Comparison of ENCODE assay signal across 15 cellular contexts in genomic region chr6:141326925-141327324, GRCh38.
A peak's percentile ranks its signal among the peaks of the same experiment; 100 is the strongest.
DNase-seq lines count a peak whose midpoint lies in the region; ATAC-seq and TF ChIP-seq lines count a peak whose summit lies in the region.
"Had no signal": no experiment of that assay in that cellular context is flagged by ENCODE, and none has a peak within 500 bp of the region (broad histone marks: within the 10 kb centered on the region; RNA-seq: fewer than 3 reads in every experiment).

No MANE protein-coding gene starts in this region.

- H3K9me3 ChIP-seq in fibroblast of lung (ENCODE audit: control insufficient read depth, insufficient read depth, low read depth, low read length) (no peaks in the 10 kb centered on the region), suprapubic skin (no peaks in the 10 kb centered on the region), OCI-LY7 (ENCODE audit: low read length) (no peaks in the 10 kb centered on the region), ascending aorta (no peaks in the 10 kb centered on the region)

- H4K20me1 ChIP-seq in fibroblast of lung (ENCODE audit: control insufficient read depth, extremely low read depth, insufficient read depth, low read length) = no peaks in the 10 kb centered on the region
- no peaks in the 10 kb centered on the region for H4K20me1 ChIP-seq in OCI-LY7 (ENCODE audit: insufficient read depth, low read length)

- DNase-seq in activated T-cell treated with anti-CD3 and anti-CD28 coated beads, Interleukin-2, amount 50 U/mL, for 4 hours = no peak
- no peak for DNase-seq in activated T-cell treated with anti-CD3 and anti-CD28 coated beads, Interleukin-2, amount 50 U/mL, for 72 hours
- peak; percentile 0 for DNase-seq in SW480 (ENCODE audit: low spot score)
- no peak for DNase-seq in fibroblast of lung (ENCODE audit: low read depth in 2 of 2)
- no peak for DNase-seq in suprapubic skin (ENCODE audit: low spot score in 2 of 2)
- DNase-seq in OCI-LY7 (ENCODE audit: low spot score) = no peak
- no peak for DNase-seq in NCI-H128 (lab: John Stamatoyannopoulos, UW; ENCODE audit: unreplicated experiment)
- DNase-seq in ascending aorta (ENCODE audit: low spot score in 2 of 2) = no peak
- DNase-seq: activated effector memory CD4-positive, alpha-beta T cell treated with Interleukin-2 at 50 U/mL for 16 hours; cerebellar nuclear complex; MM.1S; NCI-H345; nephron progenitor cell had no signal

- H3K9me3 Mint-ChIP-seq in activated T-cell treated with anti-CD3 and anti-CD28 coated beads, Interleukin-2, amount 50 U/mL, for 4 hours = no peaks in the 10 kb centered on the region
- peaks cover 0 to 1% of the 10 kb centered on the region in 2 donors for H3K9me3 Mint-ChIP-seq in activated T-cell treated with anti-CD3 and anti-CD28 coated beads, Interleukin-2, amount 50 U/mL, for 72 hours
- H3K9me3 Mint-ChIP-seq: nephron progenitor cell had no signal

- H3K4me3 Mint-ChIP-seq in activated T-cell treated with anti-CD3 and anti-CD28 coated beads, Interleukin-2, amount 50 U/mL, for 4 hours = peak overlapping the region; percentile 33
- no peak overlapping the region for H3K4me3 Mint-ChIP-seq in activated T-cell treated with anti-CD3 and anti-CD28 coated beads, Interleukin-2, amount 50 U/mL, for 72 hours
- H3K4me3 Mint-ChIP-seq: nephron progenitor cell had no signal

- H3K27ac ChIP-seq in fibroblast of lung (ENCODE audit: insufficient read depth, low read length) (peak overlapping the region; percentile 85), suprapubic skin (peak overlapping the region; percentile 38), OCI-LY7 (ENCODE audit: low read depth, low read length, poor library complexity, severe bottlenecking) (no peak overlapping the region), ascending aorta (no peak overlapping the region)
- H3K27ac ChIP-seq: HL-60 had no signal

- peaks cover 1% of the 10 kb centered on the region for H3K4me1 ChIP-seq in fibroblast of lung (ENCODE audit: control insufficient read depth, extremely low read depth, insufficient read depth, low read length)
- no peaks in the 10 kb centered on the region for H3K4me1 ChIP-seq in suprapubic skin
- no peaks in the 10 kb centered on the region for H3K4me1 ChIP-seq in OCI-LY7 (ENCODE audit: insufficient read depth, low read length, poor library complexity, severe bottlenecking)
- peaks cover 0 to 2% of the 10 kb centered on the region in 2 donors for H3K4me1 ChIP-seq in ascending aorta

- H3K36me3 ChIP-seq in fibroblast of lung (ENCODE audit: control insufficient read depth, insufficient read depth, low read length) (no peaks in the 10 kb centered on the region), suprapubic skin (no peaks in the 10 kb centered on the region), OCI-LY7 (ENCODE audit: insufficient read depth, low read length) (no peaks in the 10 kb centered on the region), ascending aorta (no peaks in the 10 kb centered on the region)

- intact Hi-C loops in OCI-LY7 (cut with micrococcal nuclease; ENCODE audit: unreplicated experiment) = no loop called here
- intact Hi-C loops in ascending aorta (cut with DNase I) = no loop called here

- H3K4me2 ChIP-seq in fibroblast of lung (ENCODE audit: extremely low read depth, insufficient read depth, low read length) (peak overlapping the region; percentile 75), OCI-LY7 (ENCODE audit: low read length) (no peak overlapping the region)

- H3K36me3 Mint-ChIP-seq in activated T-cell treated with anti-CD3 and anti-CD28 coated beads, Interleukin-2, amount 50 U/mL, for 4 hours (ENCODE audit: insufficient read depth) = no peaks in the 10 kb centered on the region
- H3K36me3 Mint-ChIP-seq in activated T-cell treated with anti-CD3 and anti-CD28 coated beads, Interleukin-2, amount 50 U/mL, for 72 hours (ENCODE audit: insufficient read depth in 2 of 2) = no peaks in the 10 kb centered on the region

- no peak for TF ChIP-seq EP300 in suprapubic skin (IDR thresholded peaks at IDR 0.05)

- CTCF ChIA-PET in OCI-LY7 (lab: Charles Lee; ENCODE audit: unreplicated experiment) = no interaction called here

- H2AFZ ChIP-seq in fibroblast of lung (ENCODE audit: low read length) = no peak overlapping the region
- H2AFZ ChIP-seq in OCI-LY7 (ENCODE audit: low read length) = no peak overlapping the region

- H3K9ac ChIP-seq in fibroblast of lung (ENCODE audit: insufficient read depth, low read length) = no peak overlapping the region

- H3K27ac Mint-ChIP-seq in activated T-cell treated with anti-CD3 and anti-CD28 coated beads, Interleukin-2, amount 50 U/mL, for 72 hours = no peak overlapping the region
- H3K27ac Mint-ChIP-seq: B cell, nephron progenitor cell had no signal

- peaks cover 18% of the 10 kb centered on the region for H3K4me1 Mint-ChIP-seq in activated T-cell treated with anti-CD3 and anti-CD28 coated beads, Interleukin-2, amount 50 U/mL, for 4 hours (ENCODE audit: low read depth)
- H3K4me1 Mint-ChIP-seq in activated T-cell treated with anti-CD3 and anti-CD28 coated beads, Interleukin-2, amount 50 U/mL, for 72 hours (ENCODE audit: low read depth) = peaks cover 8% of the 10 kb centered on the region
- H3K4me1 Mint-ChIP-seq: B cell, nephron progenitor cell had no signal

- POLR2A ChIA-PET in OCI-LY7 (lab: Charles Lee) = interaction anchor here (0.7 kb wide), 2 partner anchors 23 to 262 kb away, joined by 3 to 4 read pairs; no protein-coding TSS in a partner anchor

- no peak for ATAC-seq in activated T-cell treated with anti-CD3 and anti-CD28 coated beads, Interleukin-2, amount 50 U/mL, for 4 hours
- ATAC-seq in activated T-cell treated with anti-CD3 and anti-CD28 coated beads, Interleukin-2, amount 50 U/mL, for 72 hours (replicated peaks in 1 of 2) = no peak

- H3K4me3 ChIP-seq in fibroblast of lung (replicated peaks in 1 of 4; ENCODE audit: control extremely low read depth in 1 of 4, insufficient read depth in 1 of 4, low read depth in 3 of 4, low read length in 4 of 4) (peak overlapping the region; percentile 8 to 57 (median 28)), suprapubic skin (peak overlapping the region; percentile 33), OCI-LY7 (ENCODE audit: low read depth, low read length, poor library complexity, severe bottlenecking) (no peak overlapping the region), ascending aorta (peak overlapping the region in 1 of 2 donors; percentile 40)

- H3K79me2 ChIP-seq in fibroblast of lung (ENCODE audit: control insufficient read depth, insufficient read depth, low read length) = no peaks in the 10 kb centered on the region
- H3K79me2 ChIP-seq in OCI-LY7 (ENCODE audit: insufficient read depth, low read depth, low read length) = no peaks in the 10 kb centered on the region

- no peak for TF ChIP-seq POLR2A in suprapubic skin (IDR thresholded peaks at IDR 0.05)

- no peaks in the 10 kb centered on the region for H3K27me3 ChIP-seq in fibroblast of lung (ENCODE audit: control insufficient read depth, insufficient read depth, low read length)
- H3K27me3 ChIP-seq in suprapubic skin = no peaks in the 10 kb centered on the region
- H3K27me3 ChIP-seq in ascending aorta = no peaks in the 10 kb centered on the region

- H3K9me2 ChIP-seq in OCI-LY7 (ENCODE audit: insufficient read depth, low read length) = no peaks in the 10 kb centered on the region

- TF ChIP-seq CTCF in fibroblast of lung (conservative IDR thresholded peaks at IDR 0.05 in 1 of 2, IDR thresholded peaks at IDR 0.05 in 1 of 2; ENCODE audit: low read depth in 1 of 2, low read length in 2 of 2) (no peak), suprapubic skin (IDR thresholded peaks at IDR 0.05) (no peak), OCI-LY7 (conservative IDR thresholded peaks at IDR 0.05; ENCODE audit: low read length) (no peak), ascending aorta (IDR thresholded peaks at IDR 0.05) (no peak)

- no peaks in the 10 kb centered on the region for H3K27me3 Mint-ChIP-seq in activated T-cell treated with anti-CD3 and anti-CD28 coated beads, Interleukin-2, amount 50 U/mL, for 4 hours (ENCODE audit: low read depth)
- peaks cover 4% of the 10 kb centered on the region for H3K27me3 Mint-ChIP-seq in activated T-cell treated with anti-CD3 and anti-CD28 coated beads, Interleukin-2, amount 50 U/mL, for 72 hours (ENCODE audit: low read depth)
- H3K27me3 Mint-ChIP-seq: B cell had no signal

- no TSS peak for BruUV-seq in OCI-LY7 (replicated peaks; lab: Mats Ljungman, UMichigan)

Comparison
In these comparisons a context has a peak if more than half of its experiments do, and no peak if none do; other contexts are left out.
1. H3K27ac ChIP-seq: peak in fibroblast of lung (single experiment) and suprapubic skin (single experiment); none in OCI-LY7 (single experiment) and ascending aorta (0 of 2).